8 cellular contexts compared by ENCODE assay signal in the genomic region with DNA sequence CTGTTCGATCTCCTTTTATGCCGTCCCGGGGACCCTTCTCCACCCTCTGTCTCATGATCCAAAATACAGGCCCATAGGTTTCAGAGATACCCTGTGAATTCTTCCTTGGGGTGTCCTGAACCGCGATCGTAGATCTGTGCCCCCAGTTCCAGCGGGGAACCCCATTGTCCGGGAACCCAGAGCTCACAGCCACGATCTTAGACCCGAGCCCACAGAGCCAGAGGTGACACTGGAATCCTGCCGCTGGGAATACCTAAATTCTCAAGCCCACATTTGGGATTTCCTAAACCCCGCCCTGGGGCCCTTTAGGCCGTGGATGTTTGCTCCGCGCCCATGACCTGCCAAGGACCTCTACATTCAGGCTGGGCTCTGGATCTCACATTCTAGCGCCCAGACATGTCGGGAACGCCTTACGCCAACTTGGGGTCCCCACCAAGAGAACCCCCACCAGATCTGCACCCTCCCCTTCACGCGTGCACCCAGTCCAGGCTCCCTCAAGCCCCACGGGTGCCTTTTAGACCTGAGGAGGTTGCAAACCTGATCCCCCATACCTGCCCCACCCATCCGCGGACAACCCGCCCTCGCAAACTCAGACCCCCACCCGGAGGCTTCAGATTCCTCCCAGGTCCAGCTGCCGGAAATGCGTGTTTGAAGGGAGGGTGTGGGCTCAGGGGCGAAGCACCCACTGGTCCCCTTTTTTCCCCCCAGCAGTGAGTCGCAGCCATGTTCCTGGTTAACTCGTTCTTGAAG. TPM values are rescaled to one million over a fixed set of nuclear protein-coding genes. Genes with fewer than 3 reads are reported as not detected.
A peak's percentile ranks its signal among the peaks of the same experiment; 100 is the strongest.
DNase-seq lines count a peak whose midpoint lies in the region; ATAC-seq and TF ChIP-seq lines count a peak whose summit lies in the region.

No MANE protein-coding gene starts in this region.

- H3K4ac ChIP-seq in H9 (ENCODE audit: low read depth, low read length) (no peak overlapping the region), mesendoderm (ENCODE audit: low read depth, low read length) (peak overlapping the region; percentile 98)

- H3K36me3 Mint-ChIP-seq in H9 (ENCODE audit: insufficient read depth in 1 of 3, low read depth in 3 of 3) (peaks cover 19 to 35% (median 33%) of the 10 kb centered on the region in 3 experiments; a peak in 6 of 7 replicates), endothelial cell (ENCODE audit: low read depth, unreplicated experiment) (peaks cover 28% of the 10 kb centered on the region)
- peaks cover 32% of the 10 kb centered on the region for H3K36me3 Mint-ChIP-seq in stimulated activated naive CD8-positive, alpha-beta T cell treated with anti-CD3 and anti-CD28 coated beads, Interleukin-15, Interleukin-2, amounts not matched to agents 100 ng/mL and 50 ng/mL, for 24 hours (ENCODE audit: low read depth)

- no peak overlapping the region for H3K56ac ChIP-seq in H9 (ENCODE audit: insufficient read length, low read depth, low read length)
- H3K56ac ChIP-seq in mesendoderm (ENCODE audit: low read length), result peak overlapping the region; percentile 99

- H3K36me3 ChIP-seq in mesendoderm (ENCODE audit: control insufficient read depth, insufficient read depth, low read length), result peaks cover 11% of the 10 kb centered on the region

- H2BK20ac ChIP-seq in H9 (ENCODE audit: low read depth, low read length, poor library complexity, severe bottlenecking), result no peak overlapping the region

- H3K27ac ChIP-seq in H9 (ENCODE audit: insufficient read length, low read depth, low read length) (no peak overlapping the region), mesendoderm (ENCODE audit: low read depth, low read length) (peak overlapping the region; percentile 70)

- no peaks in the 10 kb centered on the region for H4K20me1 ChIP-seq in H9 (ENCODE audit: control insufficient read depth, insufficient read depth, insufficient read length)

- no peak overlapping the region for H2AFZ ChIP-seq in H9 (ENCODE audit: low read length)

- no peak overlapping the region for H4K91ac ChIP-seq in H9 (ENCODE audit: insufficient read length, low read depth, low read length)

- H2BK120ac ChIP-seq in H9 (ENCODE audit: low read depth, low read length, poor library complexity, severe bottlenecking), result no peak overlapping the region
- peak overlapping the region; percentile 88 for H2BK120ac ChIP-seq in mesendoderm (ENCODE audit: low read depth, low read length)

- H3K27ac Mint-ChIP-seq in H9 (peak overlapping the region; percentile 96 to 99 (median 98)), endothelial cell (ENCODE audit: unreplicated experiment) (peak overlapping the region; percentile 98)
- H3K27ac Mint-ChIP-seq in stimulated activated naive CD8-positive, alpha-beta T cell treated with anti-CD3 and anti-CD28 coated beads, Interleukin-15, Interleukin-2, amounts not matched to agents 100 ng/mL and 50 ng/mL, for 24 hours, result peak overlapping the region; percentile 93

- no peak overlapping the region for H2BK12ac ChIP-seq in H9 (ENCODE audit: insufficient read length, low read depth, low read length)

- H2BK5ac ChIP-seq in H9 (ENCODE audit: insufficient read length, low read length) (no peak overlapping the region), mesendoderm (ENCODE audit: low read length) (peak overlapping the region; percentile 14)

- H3K23me2 ChIP-seq in H9 (ENCODE audit: insufficient read length, low read depth, low read length, poor library complexity, severe bottlenecking), result peaks cover 4% of the 10 kb centered on the region

- H3K9me3 Mint-ChIP-seq in H9, result no peaks in the 10 kb centered on the region; a peak in 2 of 5 replicates
- H3K9me3 Mint-ChIP-seq in endothelial cell (ENCODE audit: unreplicated experiment), result no peaks in the 10 kb centered on the region
- no peaks in the 10 kb centered on the region for H3K9me3 Mint-ChIP-seq in stimulated activated naive CD8-positive, alpha-beta T cell treated with anti-CD3 and anti-CD28 coated beads, Interleukin-15, Interleukin-2, amounts not matched to agents 100 ng/mL and 50 ng/mL, for 24 hours

- TF ChIP-seq CTCF in H9 (conservative IDR thresholded peaks at IDR 0.05) (no peak), endothelial cell (IDR thresholded peaks at IDR 0.05; ENCODE audit: unreplicated experiment) (no peak)

- H3K79me1 ChIP-seq in H9 (ENCODE audit: insufficient read depth, low read depth, low read length, poor library complexity, severe bottlenecking), result no peaks in the 10 kb centered on the region
- peaks cover 12% of the 10 kb centered on the region for H3K79me1 ChIP-seq in mesendoderm (ENCODE audit: low read length)

- H2AK5ac ChIP-seq in H9 (ENCODE audit: insufficient read length, low read length) (no peak overlapping the region), mesendoderm (ENCODE audit: low read length) (peak overlapping the region; percentile 84)

- H3K9me3 ChIP-seq in H9 (ENCODE audit: control insufficient read depth, low read depth, low read length), result no peaks in the 10 kb centered on the region

- H3K9ac ChIP-seq in H9 (ENCODE audit: extremely low read depth, insufficient read length, low read length) (peak overlapping the region; percentile 87), mesendoderm (ENCODE audit: low read length) (peak overlapping the region; percentile 97)

- H3K23ac ChIP-seq in H9 (ENCODE audit: insufficient read length, low read depth, low read length) (no peak overlapping the region), mesendoderm (ENCODE audit: low read length) (peak overlapping the region; percentile 15)

- H3K79me2 ChIP-seq in H9 (ENCODE audit: insufficient read depth, low read length) (no peaks in the 10 kb centered on the region), mesendoderm (ENCODE audit: control insufficient read depth, insufficient read depth, low read length) (peaks cover 13% of the 10 kb centered on the region)

- H3K27me3 Mint-ChIP-seq in H9 (ENCODE audit: low read depth), result peaks cover under 1% of the 10 kb centered on the region; the same call in 1 of the 2 replicates
- H3K27me3 Mint-ChIP-seq in endothelial cell (ENCODE audit: unreplicated experiment), result peaks cover 15% of the 10 kb centered on the region
- no peaks in the 10 kb centered on the region for H3K27me3 Mint-ChIP-seq in stimulated activated naive CD8-positive, alpha-beta T cell treated with anti-CD3 and anti-CD28 coated beads, Interleukin-15, Interleukin-2, amounts not matched to agents 100 ng/mL and 50 ng/mL, for 24 hours

- H4K8ac ChIP-seq in H9 (replicated peaks; ENCODE audit: insufficient read length, low read depth, low read length) (no peak overlapping the region), mesendoderm (ENCODE audit: low read depth, low read length) (no peak overlapping the region)

- H3K4me2 ChIP-seq in H9 (ENCODE audit: insufficient read depth, insufficient read length, low read length) (peak overlapping the region; percentile 81), mesendoderm (ENCODE audit: low read length) (peak overlapping the region; percentile 61)

- WGBS in H9 (ENCODE audit: extremely low coverage, insufficient read length, low lambda C conversion rate), result no CpG with 5 or more reads among the region's 32 CpGs
- no CpG with 5 or more reads among the region's 32 CpGs for WGBS in mesendoderm (ENCODE audit: extremely low coverage, insufficient coverage, low lambda C conversion rate)

- no peak overlapping the region for H3T11ph ChIP-seq in H9 (ENCODE audit: low read length)

- H4K5ac ChIP-seq in H9 (ENCODE audit: insufficient read length, low read depth, low read length), result no peak overlapping the region
- no peak overlapping the region for H4K5ac ChIP-seq in mesendoderm (ENCODE audit: low read length)

- H3K18ac ChIP-seq in H9 (ENCODE audit: insufficient read length, low read depth, low read length) (peak overlapping the region; percentile 73), mesendoderm (ENCODE audit: low read length) (peak overlapping the region; percentile 95)

- no peaks in the 10 kb centered on the region for H3K27me3 ChIP-seq in H9 (ENCODE audit: insufficient read depth, low read length)
- H3K27me3 ChIP-seq in mesendoderm (ENCODE audit: insufficient read depth, low read length, poor library complexity), result no peaks in the 10 kb centered on the region

- H3K4me3 ChIP-seq in mesendoderm (ENCODE audit: low read length), result peak overlapping the region; percentile 80

- H3K4me3 Mint-ChIP-seq in H9 (peak overlapping the region; percentile 96 to 99), endothelial cell (ENCODE audit: unreplicated experiment) (peak overlapping the region; percentile 99)
- H3K4me3 Mint-ChIP-seq in stimulated activated naive CD8-positive, alpha-beta T cell treated with anti-CD3 and anti-CD28 coated beads, Interleukin-15, Interleukin-2, amounts not matched to agents 100 ng/mL and 50 ng/mL, for 24 hours, result peak overlapping the region; percentile 93

- H3K14ac ChIP-seq in H9 (ENCODE audit: insufficient read depth, low read length), result peak overlapping the region; percentile 83

- DNase-seq in DMS79 treated with DMSO at 0.1 percent for 48 hours (lab: John Stamatoyannopoulos, UW), result peak; percentile 57
- DNase-seq in H9, result peak; percentile 83
- peak; percentile 80 for DNase-seq in NCI-H226
- DNase-seq in activated CD4-positive, alpha-beta T cell treated with anti-CD3 and anti-CD28 coated beads, Interleukin-2, amount 50 U/mL, for 4 hours, result peak; percentile 12 to 13
- peak; percentile 39 for DNase-seq in endothelial cell (ENCODE audit: low spot score)
- peak; percentile 88 for DNase-seq in mesendoderm

- H2BK15ac ChIP-seq in H9 (ENCODE audit: low read depth, low read length) (no peak overlapping the region), mesendoderm (replicated peaks; ENCODE audit: low read depth) (no peak overlapping the region)

- H3K4me1 Mint-ChIP-seq in H9 (peaks cover 15 to 21% of the 10 kb centered on the region in 2 experiments), endothelial cell (ENCODE audit: unreplicated experiment) (peaks cover 16% of the 10 kb centered on the region)
- H3K4me1 Mint-ChIP-seq in stimulated activated naive CD8-positive, alpha-beta T cell treated with anti-CD3 and anti-CD28 coated beads, Interleukin-15, Interleukin-2, amounts not matched to agents 100 ng/mL and 50 ng/mL, for 24 hours (ENCODE audit: low read depth), result peaks cover 21% of the 10 kb centered on the region

- no peak for ATAC-seq in GM21360 (IDR thresholded peaks at IDR 0.05; ENCODE audit: unreplicated experiment)

- H3K4me1 ChIP-seq in H9 (ENCODE audit: insufficient read depth, low read length), result no peaks in the 10 kb centered on the region
- peaks cover 3% of the 10 kb centered on the region for H3K4me1 ChIP-seq in mesendoderm (ENCODE audit: control insufficient read depth, low read depth, low read length)

RNA-seq across cellular contexts. Expression of a gene that starts 0.6 kb away (rescaled TPM):
- total RNA-seq in H9 (2021) (379 and 399 TPM in 2 replicates), endothelial cell (ENCODE audit: unreplicated experiment) (901 TPM)
- polyA plus RNA-seq in mesendoderm (2013, experiment 1 of 2), result 487 TPM
- polyA plus RNA-seq in mesendoderm (2013, experiment 2 of 2), result 492 TPM

RNA-seq across cellular contexts. Expression of a gene that starts 11.8 kb away (rescaled TPM):
- total RNA-seq in H9 (2021) (not detected in 2 replicates), endothelial cell (ENCODE audit: unreplicated experiment) (5.2 TPM)
- polyA plus RNA-seq in mesendoderm (2013, experiment 1 of 2), result 1.2 TPM
- 1.4 TPM for polyA plus RNA-seq in mesendoderm (2013, experiment 2 of 2)

RNA-seq across cellular contexts. Expression of a gene that starts 25.2 kb away (rescaled TPM):
- total RNA-seq in H9 (2021) (203 and 216 TPM in 2 replicates), endothelial cell (ENCODE audit: unreplicated experiment) (206 TPM)
- 243 TPM for polyA plus RNA-seq in mesendoderm (2013, experiment 1 of 2)
- 228 TPM for polyA plus RNA-seq in mesendoderm (2013, experiment 2 of 2)

RNA-seq across cellular contexts. Expression of a gene that starts 25.8 kb away (rescaled TPM):
- total RNA-seq in H9 (2021), result 145 and 146 TPM in 2 replicates
- 66.4 TPM for total RNA-seq in endothelial cell (ENCODE audit: unreplicated experiment)
- polyA plus RNA-seq in mesendoderm (2013, experiment 1 of 2), result 255 TPM
- 263 TPM for polyA plus RNA-seq in mesendoderm (2013, experiment 2 of 2)

RNA-seq across cellular contexts. Expression of a gene that starts 29.5 kb away (rescaled TPM):
- total RNA-seq in H9 (2021) (not detected in 2 replicates), endothelial cell (ENCODE audit: unreplicated experiment) (not detected)
- polyA plus RNA-seq in mesendoderm (2013, experiment 1 of 2), result 0.20 TPM
- 0.11 TPM for polyA plus RNA-seq in mesendoderm (2013, experiment 2 of 2)

Comparison
In these comparisons a context has a peak if more than half of its experiments do, and no peak if none do; other contexts are left out.
1. DNase-seq: peak in every context shown above with its lines; median percentile 88 in mesendoderm; 83 in H9; 80 in NCI-H226; 57 in DMS79 treated with DMSO at 0.1 percent for 48 hours; 39 in endothelial cell; 12 in activated CD4-positive, alpha-beta T cell treated with anti-CD3 and anti-CD28 coated beads, Interleukin-2, amount 50 U/mL, for 4 hours.